ENCODE assay signal across 19 cellular contexts in the genomic region with DNA sequence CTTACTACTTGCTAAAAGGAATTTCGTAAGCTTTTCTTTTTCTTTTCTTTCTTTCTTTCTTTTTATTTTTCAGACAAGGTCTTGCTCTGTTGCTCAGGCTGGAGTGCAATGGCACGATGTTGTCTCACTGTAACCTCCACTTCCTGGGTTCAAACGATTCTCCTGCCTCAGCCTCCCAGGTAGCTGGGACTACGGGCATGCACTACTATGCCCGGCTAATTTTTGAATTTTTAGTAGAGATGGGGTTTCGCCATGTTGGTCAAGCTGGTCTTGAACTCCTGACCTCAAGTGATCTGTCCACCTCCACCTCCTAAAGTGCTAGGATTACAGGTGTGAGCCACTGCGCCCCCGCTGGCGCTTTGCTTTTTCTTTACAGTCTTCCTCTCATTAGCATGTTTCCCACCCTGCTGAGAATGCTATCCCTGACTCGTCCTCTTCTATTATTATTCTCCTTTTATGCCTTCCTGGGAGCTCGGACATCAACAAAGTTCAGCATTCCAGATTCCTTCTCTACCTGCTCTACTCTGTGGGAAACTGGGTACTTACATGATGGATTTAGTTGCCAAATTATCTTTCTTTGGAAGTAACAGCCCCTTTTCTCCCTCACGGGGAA. TPM values are rescaled to one million over a fixed set of nuclear protein-coding genes. Genes with fewer than 3 reads are reported as not detected.
DNase-seq lines count a peak whose midpoint lies in the region; ATAC-seq and TF ChIP-seq lines count a peak whose summit lies in the region.
"Had no signal": no experiment of that assay in that cellular context is flagged by ENCODE, and none has a peak within 500 bp of the region (broad histone marks: within the 10 kb centered on the region; RNA-seq: fewer than 3 reads in every experiment).

No MANE protein-coding gene starts in this region.

- H3K27ac Mint-ChIP-seq in stimulated activated naive CD8-positive, alpha-beta T cell treated with anti-CD3 and anti-CD28 coated beads, Interleukin-15, Interleukin-2, amounts not matched to agents 100 ng/mL and 50 ng/mL, for 24 hours = peak overlapping the region; percentile 26
- H3K27ac Mint-ChIP-seq in WTC11 = peak overlapping the region; percentile 100
- H3K27ac Mint-ChIP-seq: activated CD4-positive, alpha-beta memory T cell treated with anti-CD3 and anti-CD28 coated beads for 36 hours had no signal

- POLR2A ChIA-PET in WTC11 (lab: Charles Lee) = interaction anchor here (1.0 to 1.6 kb wide), 2 partner anchors 53 to 149 kb away, joined by 3 to 10 read pairs; a partner anchor contains a TSS

- no peak for ATAC-seq in stimulated activated naive CD8-positive, alpha-beta T cell treated with anti-CD3 and anti-CD28 coated beads, Interleukin-15, Interleukin-2, amounts not matched to agents 100 U/mL and 50 U/mL, for 24 hours
- ATAC-seq in WTC11 (peak; percentile 54), GM18870 (IDR thresholded peaks at IDR 0.05; ENCODE audit: unreplicated experiment) (no peak), GM21447 (IDR thresholded peaks at IDR 0.05; ENCODE audit: unreplicated experiment) (no peak)
- ATAC-seq: HCT116, right cardiac atrium had no signal

- in situ Hi-C loops in ACHN (cut with HindIII; ENCODE audit: low pct_ligation_motif_present, low pct_unique_long_range_greater_than_20kb, low sequenced_read_pairs) = no loop called here

- TF ChIP-seq CTCF in WTC11 (IDR thresholded peaks at IDR 0.05) = no peak

- peaks cover 66% of the 10 kb centered on the region for H3K36me3 Mint-ChIP-seq in stimulated activated naive CD8-positive, alpha-beta T cell treated with anti-CD3 and anti-CD28 coated beads, Interleukin-15, Interleukin-2, amounts not matched to agents 100 ng/mL and 50 ng/mL, for 24 hours (ENCODE audit: low read depth)
- H3K36me3 Mint-ChIP-seq in WTC11 = peaks cover 24% of the 10 kb centered on the region

- H3K9me3 Mint-ChIP-seq in stimulated activated naive CD8-positive, alpha-beta T cell treated with anti-CD3 and anti-CD28 coated beads, Interleukin-15, Interleukin-2, amounts not matched to agents 100 ng/mL and 50 ng/mL, for 24 hours = no peaks in the 10 kb centered on the region
- H3K9me3 Mint-ChIP-seq in WTC11 = 0 out of 2 replicates have a peak, but pooled peaks cover 3% of the 10 kb centered on the region
- H3K9me3 Mint-ChIP-seq: activated CD4-positive, alpha-beta memory T cell treated with anti-CD3 and anti-CD28 coated beads for 36 hours had no signal

- CTCF ChIA-PET in WTC11 (lab: Charles Lee) = interaction anchor here (0.8 to 2.7 kb wide), 11 partner anchors 9 to 75 kb away, joined by 3 to 30 read pairs (median 4); a partner anchor contains a TSS

- H3K27me3 Mint-ChIP-seq in stimulated activated naive CD8-positive, alpha-beta T cell treated with anti-CD3 and anti-CD28 coated beads, Interleukin-15, Interleukin-2, amounts not matched to agents 100 ng/mL and 50 ng/mL, for 24 hours = no peaks in the 10 kb centered on the region
- H3K27me3 Mint-ChIP-seq in WTC11 (ENCODE audit: low read depth) = peaks cover 4% of the 10 kb centered on the region

- peaks cover 53% of the 10 kb centered on the region for H3K4me1 Mint-ChIP-seq in stimulated activated naive CD8-positive, alpha-beta T cell treated with anti-CD3 and anti-CD28 coated beads, Interleukin-15, Interleukin-2, amounts not matched to agents 100 ng/mL and 50 ng/mL, for 24 hours (ENCODE audit: low read depth)
- peaks cover 69% of the 10 kb centered on the region for H3K4me1 Mint-ChIP-seq in WTC11

- peak overlapping the region; percentile 28 for H3K4me3 Mint-ChIP-seq in stimulated activated naive CD8-positive, alpha-beta T cell treated with anti-CD3 and anti-CD28 coated beads, Interleukin-15, Interleukin-2, amounts not matched to agents 100 ng/mL and 50 ng/mL, for 24 hours
- peak overlapping the region; percentile 67 for H3K4me3 Mint-ChIP-seq in WTC11

- no peak for DNase-seq in stimulated activated naive CD8-positive, alpha-beta T cell treated with anti-CD3 and anti-CD28 coated beads, Interleukin-15, Interleukin-2, amounts not matched to agents 100 U/mL and 50 U/mL, for 24 hours
- DNase-seq in WTC11 (ENCODE audit: low spot score) = peak; percentile 81
- DNase-seq in iPS-NIHi11 (ENCODE audit: low spot score) = peak; percentile 59
- DNase-seq in NCI-H1417 (lab: John Stamatoyannopoulos, UW) = no peak
- no peak for DNase-seq in ACHN
- DNase-seq: activated CD4-positive, alpha-beta memory T cell treated with anti-CD3 and anti-CD28 coated beads for 36 hours; activated naive CD4-positive, alpha-beta T cell; AML-193; DMS53; dorsolateral prefrontal cortex; NCI-H146; NCI-H226; right cardiac atrium; SHP77; thyroid gland had no signal

TF ChIP-seq in WTC11, 78 proteins besides CTCF, POLR2A, EP300 and RAD21:
- TF ChIP-seq, protein P1, sequence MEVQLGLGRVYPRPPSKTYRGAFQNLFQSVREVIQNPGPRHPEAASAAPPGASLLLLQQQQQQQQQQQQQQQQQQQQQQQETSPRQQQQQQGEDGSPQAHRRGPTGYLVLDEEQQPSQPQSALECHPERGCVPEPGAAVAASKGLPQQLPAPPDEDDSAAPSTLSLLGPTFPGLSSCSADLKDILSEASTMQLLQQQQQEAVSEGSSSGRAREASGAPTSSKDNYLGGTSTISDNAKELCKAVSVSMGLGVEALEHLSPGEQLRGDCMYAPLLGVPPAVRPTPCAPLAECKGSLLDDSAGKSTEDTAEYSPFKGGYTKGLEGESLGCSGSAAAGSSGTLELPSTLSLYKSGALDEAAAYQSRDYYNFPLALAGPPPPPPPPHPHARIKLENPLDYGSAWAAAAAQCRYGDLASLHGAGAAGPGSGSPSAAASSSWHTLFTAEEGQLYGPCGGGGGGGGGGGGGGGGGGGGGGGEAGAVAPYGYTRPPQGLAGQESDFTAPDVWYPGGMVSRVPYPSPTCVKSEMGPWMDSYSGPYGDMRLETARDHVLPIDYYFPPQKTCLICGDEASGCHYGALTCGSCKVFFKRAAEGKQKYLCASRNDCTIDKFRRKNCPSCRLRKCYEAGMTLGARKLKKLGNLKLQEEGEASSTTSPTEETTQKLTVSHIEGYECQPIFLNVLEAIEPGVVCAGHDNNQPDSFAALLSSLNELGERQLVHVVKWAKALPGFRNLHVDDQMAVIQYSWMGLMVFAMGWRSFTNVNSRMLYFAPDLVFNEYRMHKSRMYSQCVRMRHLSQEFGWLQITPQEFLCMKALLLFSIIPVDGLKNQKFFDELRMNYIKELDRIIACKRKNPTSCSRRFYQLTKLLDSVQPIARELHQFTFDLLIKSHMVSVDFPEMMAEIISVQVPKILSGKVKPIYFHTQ (CRISPR knock-in tag; IDR thresholded peaks at IDR 0.05) = peak; percentile 86
- TF ChIP-seq TEAD1 (CRISPR knock-in tag; IDR thresholded peaks at IDR 0.05) = peak; percentile 79; the same call in 1 of the 2 replicates
- 0 out of 2 replicates have a peak, but pooled peaks have one; percentile 13 for TF ChIP-seq ZNF671 (CRISPR knock-in tag; IDR thresholded peaks at IDR 0.05)
- TF ChIP-seq ETV6 (CRISPR knock-in tag; IDR thresholded peaks at IDR 0.05) = peak; percentile 86; the same call in 1 of the 2 replicates
- TF ChIP-seq TP53 (CRISPR knock-in tag; IDR thresholded peaks at IDR 0.05) = no peak
- TF ChIP-seq ZNF219 (CRISPR knock-in tag; IDR thresholded peaks at IDR 0.05; ENCODE audit: borderline replicate concordance) = no peak
- TF ChIP-seq NFE2L1 (CRISPR knock-in tag; IDR thresholded peaks at IDR 0.05) = 0 out of 2 replicates have a peak, but pooled peaks have one; percentile 13
- TF ChIP-seq, protein P2, sequence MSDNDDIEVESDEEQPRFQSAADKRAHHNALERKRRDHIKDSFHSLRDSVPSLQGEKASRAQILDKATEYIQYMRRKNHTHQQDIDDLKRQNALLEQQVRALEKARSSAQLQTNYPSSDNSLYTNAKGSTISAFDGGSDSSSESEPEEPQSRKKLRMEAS (CRISPR knock-in tag; IDR thresholded peaks at IDR 0.05) = 0 out of 2 replicates have a peak, but pooled peaks have one; percentile 21
- peak; percentile 88 for TF ChIP-seq FOXK1 (CRISPR knock-in tag; IDR thresholded peaks at IDR 0.05)
- TF ChIP-seq SOX15 (CRISPR knock-in tag; IDR thresholded peaks at IDR 0.05) = no peak
- 0 out of 2 replicates have a peak, but pooled peaks have one; percentile 42 for TF ChIP-seq PRRX2 (CRISPR knock-in tag; IDR thresholded peaks at IDR 0.05)
- peak; percentile 69 for TF ChIP-seq SP1 (CRISPR knock-in tag; conservative IDR thresholded peaks at IDR 0.05)
- TF ChIP-seq JAZF1 (CRISPR knock-in tag; IDR thresholded peaks at IDR 0.05) = no peak
- TF ChIP-seq, protein P3, sequence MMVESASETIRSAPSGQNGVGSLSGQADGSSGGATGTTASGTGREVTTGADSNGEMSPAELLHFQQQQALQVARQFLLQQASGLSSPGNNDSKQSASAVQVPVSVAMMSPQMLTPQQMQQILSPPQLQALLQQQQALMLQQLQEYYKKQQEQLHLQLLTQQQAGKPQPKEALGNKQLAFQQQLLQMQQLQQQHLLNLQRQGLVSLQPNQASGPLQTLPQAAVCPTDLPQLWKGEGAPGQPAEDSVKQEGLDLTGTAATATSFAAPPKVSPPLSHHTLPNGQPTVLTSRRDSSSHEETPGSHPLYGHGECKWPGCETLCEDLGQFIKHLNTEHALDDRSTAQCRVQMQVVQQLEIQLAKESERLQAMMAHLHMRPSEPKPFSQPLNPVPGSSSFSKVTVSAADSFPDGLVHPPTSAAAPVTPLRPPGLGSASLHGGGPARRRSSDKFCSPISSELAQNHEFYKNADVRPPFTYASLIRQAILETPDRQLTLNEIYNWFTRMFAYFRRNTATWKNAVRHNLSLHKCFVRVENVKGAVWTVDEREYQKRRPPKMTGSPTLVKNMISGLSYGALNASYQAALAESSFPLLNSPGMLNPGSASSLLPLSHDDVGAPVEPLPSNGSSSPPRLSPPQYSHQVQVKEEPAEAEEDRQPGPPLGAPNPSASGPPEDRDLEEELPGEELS (CRISPR knock-in tag; IDR thresholded peaks at IDR 0.05) = peak; percentile 63; the same call in 1 of the 2 replicates
- TF ChIP-seq ZNF423 (CRISPR knock-in tag; IDR thresholded peaks at IDR 0.05) = no peak; the same call in 1 of the 2 replicates
TF ChIP-seq in WTC11: peak in this region for 10.

RNA-seq across cellular contexts. Expression of a gene that starts 3.1 kb away (rescaled TPM):
- total RNA-seq in WTC11 (2021) = 224 to 229 TPM (median 226 TPM) in 3 replicates

Comparison
In these comparisons a context has a peak if more than half of its experiments do, and no peak if none do; other contexts are left out.
1. DNase-seq: peak in WTC11 (single experiment) and iPS-NIHi11 (single experiment); none in stimulated activated naive CD8-positive, alpha-beta T cell treated with anti-CD3 and anti-CD28 coated beads, Interleukin-15, Interleukin-2, amounts not matched to agents 100 U/mL and 50 U/mL, for 24 hours (single experiment), NCI-H1417 (0 of 3) and ACHN (single experiment).